ENCODE assay signal across 19 cellular contexts in the genomic region with DNA sequence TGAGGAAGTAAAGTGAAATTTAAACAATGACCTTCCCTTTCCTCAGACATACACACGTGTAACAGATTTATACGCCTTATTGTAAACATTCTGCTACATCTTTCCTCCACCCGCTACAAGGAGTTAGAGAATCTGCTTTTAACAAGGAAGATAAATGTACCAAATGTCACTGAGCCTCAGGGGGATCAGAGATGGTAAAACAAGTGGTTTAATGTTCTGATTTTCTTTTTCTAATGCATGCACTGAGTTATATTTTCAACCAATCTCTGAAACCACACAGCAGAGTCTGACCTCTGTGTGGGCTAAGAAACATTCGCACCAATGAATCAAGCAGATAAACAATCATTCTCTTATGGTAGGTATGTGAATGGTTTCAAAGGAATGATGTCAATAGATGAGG.
DNase-seq lines count a peak whose midpoint lies in the region; ATAC-seq, FAIRE-seq and TF ChIP-seq lines count a peak whose summit lies in the region.
"Had no signal": no experiment of that assay in that cellular context is flagged by ENCODE, and none has a peak within 500 bp of the region (broad histone marks: within the 10 kb centered on the region; RNA-seq: fewer than 3 reads in every experiment).

No MANE protein-coding gene starts in this region.

- no peaks in the 10 kb centered on the region for H3K9me3 Mint-ChIP-seq in astrocyte (ENCODE audit: unreplicated experiment)
- H3K9me3 Mint-ChIP-seq: CD8-positive, alpha-beta T cell had no signal

- no peaks in the 10 kb centered on the region for H3K9me2 ChIP-seq in Karpas-422 (replicated peaks; ENCODE audit: insufficient read depth, low read length)

- peak; percentile 65 for DNase-seq in Karpas-422
- DNase-seq in astrocyte (ENCODE audit: low read depth) = peak; percentile 31
- DNase-seq in iris pigment epithelial cell (ENCODE audit: low read depth) = peak; percentile 2
- DNase-seq in OCI-M1 (lab: John Stamatoyannopoulos, UW) = no peak
- DNase-seq in GM19240 (ENCODE audit: insufficient read length, low spot score) = no peak
- no peak for DNase-seq in upper lobe of right lung
- DNase-seq: CD8-positive, alpha-beta T cell; COR-L47; DMS 273 treated with DMSO at 0.1 percent for 48 hours; DMS53; DND-41; EL; GM23248; HCEC 1CT; IMR-90 had no signal

- H3K4me1 ChIP-seq in Karpas-422 (ENCODE audit: low read length) = peaks cover 25% of the 10 kb centered on the region
- no peaks in the 10 kb centered on the region for H3K4me1 ChIP-seq in astrocyte (ENCODE audit: insufficient read depth, low read length)
- no peaks in the 10 kb centered on the region for H3K4me1 ChIP-seq in upper lobe of right lung

- H3K4me1 Mint-ChIP-seq in astrocyte (ENCODE audit: low read depth, unreplicated experiment) = peaks cover 2% of the 10 kb centered on the region
- H3K4me1 Mint-ChIP-seq: B cell had no signal

- FAIRE-seq in astrocyte (lab: Jason Lieb, UNC) = no peak
- FAIRE-seq: GM12878, HTR-8/SVneo had no signal

- H3K27me3 Mint-ChIP-seq in astrocyte (ENCODE audit: low read depth, unreplicated experiment) = no peaks in the 10 kb centered on the region
- H3K27me3 Mint-ChIP-seq: B cell had no signal

- H3K36me3 ChIP-seq in Karpas-422 (ENCODE audit: insufficient read depth, low read length) (no peaks in the 10 kb centered on the region), astrocyte (ENCODE audit: insufficient read depth, low read length) (no peaks in the 10 kb centered on the region), upper lobe of right lung (no peaks in the 10 kb centered on the region)
- H3K36me3 ChIP-seq: BLaER1 treated with 17β-estradiol and CSF1 and Interleukin-3, amounts not matched to agents 10 nM and 100 nM had no signal

- H3K27me3 ChIP-seq in Karpas-422 (ENCODE audit: low read length) = no peaks in the 10 kb centered on the region
- H3K27me3 ChIP-seq in astrocyte (ENCODE audit: insufficient read depth, low read length) = no peaks in the 10 kb centered on the region
- no peaks in the 10 kb centered on the region for H3K27me3 ChIP-seq in upper lobe of right lung
- H3K27me3 ChIP-seq: BLaER1 treated with 17β-estradiol and CSF1 and Interleukin-3, amounts not matched to agents 10 nM and 100 nM had no signal

- H3K36me3 Mint-ChIP-seq in astrocyte (ENCODE audit: low read depth, unreplicated experiment) = no peaks in the 10 kb centered on the region
- H3K36me3 Mint-ChIP-seq: CD8-positive, alpha-beta T cell had no signal

- H3K27ac Mint-ChIP-seq in astrocyte (ENCODE audit: unreplicated experiment) = no peak overlapping the region
- H3K27ac Mint-ChIP-seq: B cell; CD8-positive, alpha-beta T cell had no signal

- H3K4me2 ChIP-seq in Karpas-422 (ENCODE audit: low read depth, low read length, poor library complexity, severe bottlenecking) = peak overlapping the region; percentile 30
- H3K4me2 ChIP-seq in astrocyte (ENCODE audit: low read length) = no peak overlapping the region

- no peak overlapping the region for H3K4me3 Mint-ChIP-seq in astrocyte (ENCODE audit: unreplicated experiment)
- H3K4me3 Mint-ChIP-seq: B cell; CD8-positive, alpha-beta T cell had no signal

- peak overlapping the region; percentile 32 for H3K27ac ChIP-seq in Karpas-422 (ENCODE audit: low read length)
- H3K27ac ChIP-seq in astrocyte (ENCODE audit: low read depth, low read length) = no peak overlapping the region
- H3K27ac ChIP-seq in upper lobe of right lung = no peak overlapping the region
- H3K27ac ChIP-seq: BLaER1 treated with 17β-estradiol and CSF1 and Interleukin-3, amounts not matched to agents 10 nM and 100 nM; GM23248 had no signal

- no peaks in the 10 kb centered on the region for H4K20me1 ChIP-seq in Karpas-422 (ENCODE audit: insufficient read depth, low read depth, low read length)
- no peaks in the 10 kb centered on the region for H4K20me1 ChIP-seq in astrocyte (ENCODE audit: insufficient read depth, low read length)
- H4K20me1 ChIP-seq: BLaER1 treated with 17β-estradiol and CSF1 and Interleukin-3, amounts not matched to agents 10 nM and 100 nM had no signal

- H3K79me2 ChIP-seq in Karpas-422 (ENCODE audit: low read length) = no peaks in the 10 kb centered on the region
- H3K79me2 ChIP-seq in astrocyte (ENCODE audit: insufficient read depth, low read length) = no peaks in the 10 kb centered on the region

- H3K9me3 ChIP-seq in Karpas-422 (ENCODE audit: low read length) (no peaks in the 10 kb centered on the region), astrocyte (ENCODE audit: insufficient read depth, low read depth, low read length) (no peaks in the 10 kb centered on the region), upper lobe of right lung (no peaks in the 10 kb centered on the region)
- H3K9me3 ChIP-seq: BLaER1 treated with 17β-estradiol and CSF1 and Interleukin-3, amounts not matched to agents 10 nM and 100 nM had no signal

- no peak overlapping the region for H3K4me3 ChIP-seq in Karpas-422 (ENCODE audit: low read length)
- no peak overlapping the region for H3K4me3 ChIP-seq in astrocyte (ENCODE audit: insufficient read depth, low read depth, low read length)
- no peak overlapping the region for H3K4me3 ChIP-seq in upper lobe of right lung
- H3K4me3 ChIP-seq: BLaER1 treated with 17β-estradiol and CSF1 and Interleukin-3, amounts not matched to agents 10 nM and 100 nM; GM12878; GM23248 had no signal

- TF ChIP-seq CTCF in astrocyte (IDR thresholded peaks at IDR 0.05; ENCODE audit: insufficient read depth, low read depth, low read length) = no peak
- no peak for TF ChIP-seq CTCF in upper lobe of right lung (IDR thresholded peaks at IDR 0.05)

- H2AFZ ChIP-seq in Karpas-422 (ENCODE audit: low read length) (peak overlapping the region; percentile 94), astrocyte (ENCODE audit: low read depth, low read length) (no peak overlapping the region)
- H2AFZ ChIP-seq: GM23248 had no signal

- no peak for ATAC-seq in upper lobe of right lung
- ATAC-seq: CD8-positive, alpha-beta T cell; GM12878 had no signal

- intact Hi-C loops in upper lobe of right lung (cut with DNase I) = loop anchor here (10.0 kb wide), 1 partner anchor 1168 kb away; no protein-coding TSS in a partner anchor

- H3K9ac ChIP-seq in Karpas-422 (ENCODE audit: low read length) (peak overlapping the region; percentile 22; the same call in 1 of the 2 replicates), astrocyte (ENCODE audit: low read length) (no peak overlapping the region)
- H3K9ac ChIP-seq: BLaER1 treated with 17β-estradiol and CSF1 and Interleukin-3, amounts not matched to agents 10 nM and 100 nM; GM23248 had no signal

Comparison
In these comparisons a context has a peak if more than half of its experiments do, and no peak if none do; other contexts are left out.
1. DNase-seq: peak in Karpas-422 (single experiment), astrocyte (single experiment) and iris pigment epithelial cell (single experiment); none in OCI-M1 (single experiment), GM19240 (single experiment) and upper lobe of right lung (single experiment).